8 cellular contexts compared by ENCODE assay signal in genomic region chr9:33924978-33925797, GRCh38.
A peak's percentile ranks its signal among the peaks of the same experiment; 100 is the strongest.
DNase-seq lines count a peak whose midpoint lies in the region; ATAC-seq and TF ChIP-seq lines count a peak whose summit lies in the region.

No MANE protein-coding gene starts in this region.

- TF ChIP-seq CTCF in BJ (IDR thresholded peaks at IDR 0.05; ENCODE audit: insufficient read depth, low read depth, low read length) (peak; percentile 72), GM12874 (IDR thresholded peaks at IDR 0.05; ENCODE audit: insufficient read depth, low read depth, low read length) (peak; percentile 54), coronary artery (IDR thresholded peaks at IDR 0.05) (peak; percentile 39), tibial nerve (IDR thresholded peaks at IDR 0.05) (peak; percentile 31 to 65 (median 51))

- DNase-seq in BJ (ENCODE audit: low read depth) (no peak), OCI-M1 (lab: John Stamatoyannopoulos, UW) (peak; percentile 27), coronary artery (ENCODE audit: low spot score) (no peak), left lobe of liver (ENCODE audit: low spot score) (peak; percentile 63), tibial nerve (ENCODE audit: low spot score in 2 of 2) (peak in 1 of 2 donors; percentile 75), NCI-H774 (lab: John Stamatoyannopoulos, UW) (no peak)
- no peak for DNase-seq in stimulated activated CD8-positive, alpha-beta memory T cell treated with anti-CD3 and anti-CD28 coated beads, Interleukin-4, amount 100 ng/mL, for 48 hours

- H3K27ac ChIP-seq in coronary artery (peak overlapping the region in 1 of 2 donors; percentile 11), tibial nerve (peak overlapping the region in 2 of 4 donors; percentile 56 to 64)

- TF ChIP-seq EP300 in tibial nerve (IDR thresholded peaks at IDR 0.05) = no peak

- H3K4me3 ChIP-seq in BJ (ENCODE audit: low read depth, low read length) = no peak overlapping the region
- no peak overlapping the region for H3K4me3 ChIP-seq in coronary artery
- H3K4me3 ChIP-seq in tibial nerve = no peak overlapping the region

- WGBS in tibial nerve, 2 donors = 52 to 54% methylated on average over 17 of the region's 17 CpGs

- POLR2A ChIA-PET in BJ (lab: Charles Lee) = no interaction called here

- CTCF ChIA-PET in BJ (lab: Yijun Ruan, JAX) = interaction anchor here (0.6 to 5.0 kb wide), 14 partner anchors 8 to 412 kb away, joined by 3 to 36 read pairs (median 4); no protein-coding TSS in a partner anchor

- peaks cover 49% of the 10 kb centered on the region for H3K36me3 ChIP-seq in BJ (ENCODE audit: control insufficient read depth, insufficient read depth, low read length)
- H3K36me3 ChIP-seq in tibial nerve = peaks cover 0 to 94% (median 8%) of the 10 kb centered on the region in 3 donors

- no peaks in the 10 kb centered on the region for H3K9me3 ChIP-seq in tibial nerve

- TF ChIP-seq POLR2A in tibial nerve (IDR thresholded peaks at IDR 0.05) = no peak

- peak; percentile 72 for ATAC-seq in left lobe of liver

- no peaks in the 10 kb centered on the region for H3K27me3 ChIP-seq in BJ (ENCODE audit: control insufficient read depth, insufficient read depth, low read length)
- H3K27me3 ChIP-seq in tibial nerve = no peaks in the 10 kb centered on the region

- peaks cover 0 to 16% (median 0%) of the 10 kb centered on the region in 4 donors for H3K4me1 ChIP-seq in tibial nerve

Comparison
In these comparisons a context has a peak if more than half of its experiments do, and no peak if none do; other contexts are left out.
1. DNase-seq: peak in OCI-M1 (single experiment) and left lobe of liver (single experiment); none in BJ (single experiment), coronary artery (single experiment), stimulated activated CD8-positive, alpha-beta memory T cell treated with anti-CD3 and anti-CD28 coated beads, Interleukin-4, amount 100 ng/mL, for 48 hours (single experiment) and NCI-H774 (single experiment).
2. Peak in every context shown above with its lines, with median percentiles within 50 percentile points of each other: CTCF ChIP-seq.